10 cellular contexts compared by ENCODE assay signal in genomic region chr1:25896266-25896665, GRCh38. TPM values are rescaled to one million over a fixed set of nuclear protein-coding genes. Genes with fewer than 3 reads are reported as not detected.
A peak's percentile ranks its signal among the peaks of the same experiment; 100 is the strongest.
DNase-seq lines count a peak whose midpoint lies in the region; TF ChIP-seq lines count a peak whose summit lies in the region.
"Had no signal": no experiment of that assay in that cellular context is flagged by ENCODE, and none has a peak within 500 bp of the region (broad histone marks: within the 10 kb centered on the region; RNA-seq: fewer than 3 reads in every experiment).

No MANE protein-coding gene starts in this region.

- H3K4me1 ChIP-seq in colonic mucosa (no peaks in the 10 kb centered on the region), Peyer's patch (peaks cover 0 to 6% (median 0%) of the 10 kb centered on the region in 4 donors)

- H3K27ac Mint-ChIP-seq in brain, result peak overlapping the region; percentile 72 to 97 (median 92)
- H3K27ac Mint-ChIP-seq in neural crest cell (ENCODE audit: unreplicated experiment), result peak overlapping the region; percentile 3

- H3K4me3 ChIP-seq in MG63 (no peak overlapping the region), colonic mucosa (no peak overlapping the region), Peyer's patch (no peak overlapping the region)
- H3K4me3 ChIP-seq: thyroid gland had no signal

- H3K9me3 Mint-ChIP-seq in brain, result no peaks in the 10 kb centered on the region
- H3K9me3 Mint-ChIP-seq in neural crest cell, result no peaks in the 10 kb centered on the region
- H3K9me3 Mint-ChIP-seq: naive thymus-derived CD4-positive, alpha-beta T cell had no signal

- TF ChIP-seq CTCF in brain (conservative IDR thresholded peaks at IDR 0.05), result no peak
- no peak for TF ChIP-seq CTCF in neural crest cell (conservative IDR thresholded peaks at IDR 0.05)
- no peak for TF ChIP-seq CTCF in colonic mucosa (IDR thresholded peaks at IDR 0.05)
- no peak for TF ChIP-seq CTCF in Peyer's patch (IDR thresholded peaks at IDR 0.05)

- H3K27ac ChIP-seq in colonic mucosa (no peak overlapping the region), Peyer's patch (no peak overlapping the region)
- H3K27ac ChIP-seq: thyroid gland had no signal

- intact Hi-C loops in colonic mucosa (cut with DNase I), result no loop called here

- H3K9me3 ChIP-seq in MG63, result no peaks in the 10 kb centered on the region
- H3K9me3 ChIP-seq in colonic mucosa, result no peaks in the 10 kb centered on the region
- H3K9me3 ChIP-seq in Peyer's patch, result no peaks in the 10 kb centered on the region
- H3K9me3 ChIP-seq: thyroid gland had no signal

- peaks cover 59% of the 10 kb centered on the region for H3K36me3 ChIP-seq in MG63
- H3K36me3 ChIP-seq in colonic mucosa, result no peaks in the 10 kb centered on the region
- H3K36me3 ChIP-seq in Peyer's patch, result peaks cover 0 to 3% (median 0%) of the 10 kb centered on the region in 3 donors
- H3K36me3 ChIP-seq: thyroid gland had no signal

- no peak for TF ChIP-seq POLR2A in Peyer's patch (IDR thresholded peaks at IDR 0.05)

- H3K36me3 Mint-ChIP-seq in brain (peaks cover 48% of the 10 kb centered on the region), neural crest cell (ENCODE audit: low read depth) (peaks cover 26% of the 10 kb centered on the region)

- no peak overlapping the region for H3K9ac ChIP-seq in colonic mucosa (ENCODE audit: low read depth in 2 of 2, low read length in 2 of 2)

- peak; percentile 18 for DNase-seq in DMS153 (lab: John Stamatoyannopoulos, UW)
- no peak for DNase-seq in DMS153 treated with DMSO at 0.1 percent for 48 hours (lab: John Stamatoyannopoulos, UW; ENCODE audit: unreplicated experiment)
- peak; percentile 31 for DNase-seq in MG63
- no peak for DNase-seq in neural crest cell (ENCODE audit: low read depth, low spot score)
- no peak for DNase-seq in CD1c-positive myeloid dendritic cell (ENCODE audit: extremely low spot score)
- DNase-seq in colonic mucosa, result no peak
- no peak for DNase-seq in Peyer's patch
- DNase-seq: naive thymus-derived CD4-positive, alpha-beta T cell; thyroid gland had no signal

- H3K4me1 Mint-ChIP-seq in brain (peaks cover 74% of the 10 kb centered on the region), neural crest cell (peaks cover 52% of the 10 kb centered on the region)

- no peaks in the 10 kb centered on the region for H3K27me3 ChIP-seq in MG63
- H3K27me3 ChIP-seq in colonic mucosa, result no peaks in the 10 kb centered on the region
- no peaks in the 10 kb centered on the region for H3K27me3 ChIP-seq in Peyer's patch
- H3K27me3 ChIP-seq: thyroid gland had no signal

- H3K27me3 Mint-ChIP-seq in brain (no peaks in the 10 kb centered on the region), neural crest cell (ENCODE audit: low read depth) (no peaks in the 10 kb centered on the region)
- H3K27me3 Mint-ChIP-seq: naive thymus-derived CD4-positive, alpha-beta T cell had no signal

- peak overlapping the region in 2 of 5 experiments; percentile 57 to 73 for H3K4me3 Mint-ChIP-seq in brain
- H3K4me3 Mint-ChIP-seq in neural crest cell, result peak overlapping the region; percentile 50
- H3K4me3 Mint-ChIP-seq: naive thymus-derived CD4-positive, alpha-beta T cell had no signal

RNA-seq across cellular contexts. Expression of gene STMN1, which starts 10.0 kb away (rescaled TPM):
- total RNA-seq in MG63 (2014; rRNA removed; shearing (Covaris generic); ENCODE audit: low replicate concordance), result 85.4 and 116 TPM in 2 replicates
- 3,158 TPM for polyA plus RNA-seq in brain (ENCODE audit: insufficient read depth, low read depth, low replicate concordance)
- total RNA-seq in neural crest cell (934 and 986 TPM in 2 replicates), colonic mucosa (100 to 1,000 TPM in 1 of 2 donors, 10 to 100 TPM in 1; 79.1 to 149 TPM), Peyer's patch (10 to 100 TPM; 21.2 to 62.7 (median 26.8) TPM)

RNA-seq across cellular contexts. Expression of gene PAQR7, which starts 20.8 kb away (rescaled TPM):
- total RNA-seq in MG63 (2014; rRNA removed; shearing (Covaris generic); ENCODE audit: low replicate concordance), result 3.8 and 8.3 TPM in 2 replicates
- polyA plus RNA-seq in brain (ENCODE audit: insufficient read depth, low read depth, low replicate concordance), result 7.7 TPM
- total RNA-seq in neural crest cell, result 12.7 and 13.3 TPM in 2 replicates
- total RNA-seq in colonic mucosa, result 1 to 10 TPM; 2.5 to 3.4 TPM
- 10 to 100 TPM in 1 of 4 donors, 1 to 10 TPM in 3; 6.7 to 12.1 (median 7.8) TPM for total RNA-seq in Peyer's patch

RNA-seq across cellular contexts. Expression of gene AUNIP, which starts 37.0 kb away (rescaled TPM):
- total RNA-seq in MG63 (2014; rRNA removed; shearing (Covaris generic); ENCODE audit: low replicate concordance), result 10.3 and 20.6 TPM in 2 replicates
- 2.8 TPM for polyA plus RNA-seq in brain (ENCODE audit: insufficient read depth, low read depth, low replicate concordance)
- 13.6 and 15.2 TPM in 2 replicates for total RNA-seq in neural crest cell
- 1 to 10 TPM; 1.2 to 4.8 TPM for total RNA-seq in colonic mucosa
- total RNA-seq in Peyer's patch, result 1 to 10 TPM in 1 of 4 donors, under 1 TPM in 1, not detected in 2; 0.95 to 1.6 TPM
- total RNA-seq: thyroid gland had no signal
- polyA plus RNA-seq: naive thymus-derived CD4-positive, alpha-beta T cell had no signal

Comparison
In these comparisons a context has a peak if more than half of its experiments do, and no peak if none do; other contexts are left out.
1. DNase-seq: peak in DMS153 (single experiment) and MG63 (single experiment); none in DMS153 treated with DMSO at 0.1 percent for 48 hours (single experiment), neural crest cell (single experiment), CD1c-positive myeloid dendritic cell (single experiment), colonic mucosa (single experiment) and Peyer's patch (0 of 3).